Comparison of ENCODE assay signal across 1 cellular context in the genomic region with DNA sequence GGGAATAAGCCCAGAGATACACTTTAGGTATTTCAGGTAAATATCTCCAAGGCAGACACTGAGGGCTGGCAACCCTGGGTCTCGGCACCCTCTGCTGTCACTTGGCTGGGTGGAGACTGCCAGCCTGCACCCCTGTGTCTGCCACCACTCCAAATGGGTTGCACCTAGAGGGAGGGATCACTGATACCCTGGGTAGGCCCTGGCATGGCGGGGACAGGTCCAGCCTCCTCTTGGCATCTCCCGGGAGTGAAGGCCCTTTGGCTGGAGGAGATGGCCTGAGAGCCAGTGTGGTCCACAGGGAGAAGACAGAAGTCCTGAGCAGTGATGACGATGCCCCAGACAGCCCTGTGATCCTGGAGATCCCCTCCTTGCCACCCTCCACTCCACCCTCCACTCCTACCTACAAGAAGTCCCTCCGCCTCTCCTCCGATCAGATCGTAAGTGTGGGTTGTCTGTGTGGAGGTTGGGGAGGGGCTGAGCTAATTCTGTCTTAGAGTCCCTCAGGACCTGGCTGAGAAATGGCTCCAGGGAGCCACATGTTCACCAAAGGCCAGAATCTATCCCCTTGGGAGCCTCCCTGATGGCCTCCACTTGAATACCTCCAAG.
TF ChIP-seq lines count a peak whose summit lies in the region.

No MANE protein-coding gene starts in this region.

TF ChIP-seq in HepG2, 621 proteins besides CTCF, POLR2A, EP300 and RAD21:
- TF ChIP-seq MATR3 (CRISPR knock-in tag; IDR thresholded peaks at IDR 0.05) (0 out of 2 replicates have a peak, but pooled peaks have one; percentile 59), NPAS2 (CRISPR knock-in tag; IDR thresholded peaks at IDR 0.05; ENCODE audit: borderline replicate concordance) (no peak)
